Comparison of ENCODE assay signal across 8 cellular contexts in genomic region chr1:26788836-26789611, GRCh38. TPM values are rescaled to one million over a fixed set of nuclear protein-coding genes. Genes with fewer than 3 reads are reported as not detected.
A peak's percentile ranks its signal among the peaks of the same experiment; 100 is the strongest.
DNase-seq lines count a peak whose midpoint lies in the region; ATAC-seq, FAIRE-seq and TF ChIP-seq lines count a peak whose summit lies in the region.

No MANE protein-coding gene starts in this region.

- H2AFZ ChIP-seq in MM.1S (ENCODE audit: low read length) (peak overlapping the region; percentile 72), neuronal stem cell (ENCODE audit: low read length) (peak overlapping the region; percentile 26)

- peaks cover 46% of the 10 kb centered on the region for H3F3A ChIP-seq in MM.1S (ENCODE audit: insufficient read depth, low read length)

- H2BK120ac ChIP-seq in neuronal stem cell (ENCODE audit: low read depth, low read length), result no peak overlapping the region

- no peak overlapping the region for H2BK5ac ChIP-seq in neuronal stem cell (ENCODE audit: low read length)

- H3K4me3 Mint-ChIP-seq in activated naive CD4-positive, alpha-beta T cell treated with anti-CD3 and anti-CD28 coated beads for 36 hours, result peak overlapping the region; percentile 83

- H3K9me2 ChIP-seq in MM.1S (replicated peaks; ENCODE audit: insufficient read depth, low read length), result no peaks in the 10 kb centered on the region

- H3K9me3 ChIP-seq in MM.1S (replicated peaks; ENCODE audit: insufficient read depth, low read length) (no peaks in the 10 kb centered on the region), SJSA1 (replicated peaks) (no peaks in the 10 kb centered on the region), neuronal stem cell (replicated peaks in 1 of 2; ENCODE audit: control insufficient read depth in 2 of 2, insufficient read depth in 1 of 2, low read depth in 1 of 2, low read length in 2 of 2) (no peaks in the 10 kb centered on the region), subcutaneous abdominal adipose tissue (ENCODE audit: control insufficient read depth in 5 of 5, low read length in 5 of 5) (no peaks in the 10 kb centered on the region)

- no peak overlapping the region for H4K8ac ChIP-seq in neuronal stem cell (ENCODE audit: low read depth, low read length)

- H3K4ac ChIP-seq in neuronal stem cell (ENCODE audit: low read length), result no peak overlapping the region

- FAIRE-seq in frontal cortex (lab: Jason Lieb, UNC), result no peak

- CTCF ChIA-PET in activated naive CD4-positive, alpha-beta T cell treated with anti-CD3 and anti-CD28 coated beads for 36 hours (lab: Charles Lee), result interaction anchor here (0.6 to 5.6 kb wide), 35 partner anchors 10 to 289 kb away, joined by 3 to 178 read pairs (median 6); partner anchors contain the start of gene ARID1A

- peaks cover 58% of the 10 kb centered on the region for H3K4me1 Mint-ChIP-seq in activated naive CD4-positive, alpha-beta T cell treated with anti-CD3 and anti-CD28 coated beads for 36 hours (ENCODE audit: low read depth)

- H3K23ac ChIP-seq in neuronal stem cell (ENCODE audit: low read depth, low read length, poor library complexity), result no peak overlapping the region

- no peaks in the 10 kb centered on the region for H4K20me1 ChIP-seq in MM.1S (ENCODE audit: insufficient read depth, low read length)

- H3K9me3 Mint-ChIP-seq in activated naive CD4-positive, alpha-beta T cell treated with anti-CD3 and anti-CD28 coated beads for 36 hours, result no peaks in the 10 kb centered on the region

- H3K9ac ChIP-seq in MM.1S (ENCODE audit: low read length) (peak overlapping the region; percentile 87), neuronal stem cell (ENCODE audit: low read depth, low read length, poor library complexity) (no peak overlapping the region), subcutaneous abdominal adipose tissue (ENCODE audit: low read length in 5 of 5) (peak overlapping the region; percentile 94 to 99 (median 96))

- peak; percentile 92 for TF ChIP-seq CTCF in GM12872 (IDR thresholded peaks at IDR 0.05; ENCODE audit: insufficient read depth, low read depth, low read length)
- peak; percentile 95 for TF ChIP-seq CTCF in MM.1S (IDR thresholded peaks at IDR 0.05; ENCODE audit: low read length)

- H2AK5ac ChIP-seq in neuronal stem cell (ENCODE audit: low read depth, low read length), result no peak overlapping the region

- no peak overlapping the region for H3K14ac ChIP-seq in neuronal stem cell (ENCODE audit: low read length)

- DNase-seq in MM.1S (peak; percentile 91), SJSA1 (ENCODE audit: low read depth in 1 of 2, low spot score in 2 of 2) (peak; percentile 89 to 92), frontal cortex (ENCODE audit: low spot score in 2 of 2) (peak; percentile 78 to 83), neuronal stem cell (ENCODE audit: low spot score) (peak; percentile 75)
- peak; percentile 97 for DNase-seq in activated naive CD4-positive, alpha-beta T cell treated with anti-CD3 and anti-CD28 coated beads for 36 hours

- peak overlapping the region; percentile 97 for H3K4me2 ChIP-seq in MM.1S (ENCODE audit: low read depth, low read length)
- H3K4me2 ChIP-seq in neuronal stem cell (ENCODE audit: insufficient read depth, low read length, poor library complexity, severe bottlenecking), result peak overlapping the region; percentile 94

- H3K27ac Mint-ChIP-seq in activated naive CD4-positive, alpha-beta T cell treated with anti-CD3 and anti-CD28 coated beads for 36 hours, result peak overlapping the region; percentile 97

- H3K79me2 ChIP-seq in MM.1S (ENCODE audit: low read length), result peaks cover 8% of the 10 kb centered on the region

- H3K27me3 ChIP-seq in MM.1S (replicated peaks; ENCODE audit: insufficient read depth, low read length) (no peaks in the 10 kb centered on the region), SJSA1 (replicated peaks) (no peaks in the 10 kb centered on the region), neuronal stem cell (ENCODE audit: control insufficient read depth in 3 of 3, insufficient read depth in 3 of 3, low read depth in 1 of 3, low read length in 3 of 3) (no peaks in the 10 kb centered on the region), subcutaneous abdominal adipose tissue (ENCODE audit: control insufficient read depth in 5 of 5, insufficient read depth in 4 of 5, low read length in 5 of 5) (no peaks in the 10 kb centered on the region)

- H2BK12ac ChIP-seq in neuronal stem cell (ENCODE audit: low read length), result no peak overlapping the region

- H3K27ac ChIP-seq in MM.1S (ENCODE audit: low read length) (peak overlapping the region; percentile 92; the same call in 1 of the 2 replicates), SJSA1 (peak overlapping the region; percentile 99), neuronal stem cell (replicated peaks; ENCODE audit: low read length) (peak overlapping the region; percentile 17), subcutaneous abdominal adipose tissue (ENCODE audit: low read depth, low read length) (peak overlapping the region; percentile 100)

- intact Hi-C loops in activated naive CD4-positive, alpha-beta T cell treated with anti-CD3 and anti-CD28 coated beads for 36 hours (cut with micrococcal nuclease), result loop anchor here (1.0 to 5.0 kb wide), 11 partner anchors 8 to 472 kb away; partner anchors contain the start of genes CD52 and HMGN2

- no CpG with 5 or more reads among the region's 19 CpGs for WGBS in neuronal stem cell (ENCODE audit: extremely low coverage in 2 of 2, insufficient read length in 2 of 2, insufficient replicate concordance in 1 of 2), 2 donors

- no peak overlapping the region for H3K18ac ChIP-seq in neuronal stem cell (ENCODE audit: low read length)

- peak overlapping the region; percentile 91 for H3K4me3 ChIP-seq in MM.1S (ENCODE audit: low read length)
- peak overlapping the region; percentile 58 for H3K4me3 ChIP-seq in SJSA1
- H3K4me3 ChIP-seq in neuronal stem cell (ENCODE audit: low read length in 2 of 2), result peak overlapping the region in 1 of 2 donors; percentile 90
- peak overlapping the region; percentile 78 to 96 (median 81) for H3K4me3 ChIP-seq in subcutaneous abdominal adipose tissue (ENCODE audit: low read depth in 1 of 5, low read length in 5 of 5)

- no peak overlapping the region for H4K91ac ChIP-seq in neuronal stem cell (ENCODE audit: low read depth, low read length, poor library complexity)

- H3K4me1 ChIP-seq in MM.1S (ENCODE audit: low read length) (peaks cover 32% of the 10 kb centered on the region), SJSA1 (replicated peaks) (peaks cover 61% of the 10 kb centered on the region), neuronal stem cell (ENCODE audit: control insufficient read depth in 2 of 2, insufficient read depth in 1 of 2, low read depth in 1 of 2, low read length in 2 of 2) (peaks cover 14 to 28% of the 10 kb centered on the region in 2 donors), subcutaneous abdominal adipose tissue (ENCODE audit: control insufficient read depth in 5 of 5, insufficient read depth in 5 of 5, low read length in 5 of 5) (peaks cover 18 to 83% (median 66%) of the 10 kb centered on the region in 5 donors)

- peaks cover 21% of the 10 kb centered on the region for H3K36me3 Mint-ChIP-seq in activated naive CD4-positive, alpha-beta T cell treated with anti-CD3 and anti-CD28 coated beads for 36 hours (ENCODE audit: low read depth)

- no peak overlapping the region for H2BK15ac ChIP-seq in neuronal stem cell (ENCODE audit: low read length)

- H3K79me1 ChIP-seq in neuronal stem cell (ENCODE audit: low read depth, low read length), result peaks cover 2% of the 10 kb centered on the region

- ATAC-seq in HG02588 (IDR thresholded peaks at IDR 0.05; ENCODE audit: unreplicated experiment), result no peak

- no peaks in the 10 kb centered on the region for H3K36me3 ChIP-seq in MM.1S (replicated peaks; ENCODE audit: insufficient read depth, low read length)
- H3K36me3 ChIP-seq in SJSA1, result peaks cover 4% of the 10 kb centered on the region; the same call in 1 of the 2 replicates
- peaks cover 0 to 3% of the 10 kb centered on the region in 2 donors for H3K36me3 ChIP-seq in neuronal stem cell (replicated peaks in 1 of 2; ENCODE audit: control insufficient read depth in 2 of 2, insufficient read depth in 2 of 2, low read length in 2 of 2)
- peaks cover 0 to 4% (median under 1%) of the 10 kb centered on the region in 5 donors for H3K36me3 ChIP-seq in subcutaneous abdominal adipose tissue (ENCODE audit: control insufficient read depth in 5 of 5, insufficient read depth in 5 of 5, low read length in 5 of 5)

- no peaks in the 10 kb centered on the region for H3K27me3 Mint-ChIP-seq in activated naive CD4-positive, alpha-beta T cell treated with anti-CD3 and anti-CD28 coated beads for 36 hours (ENCODE audit: low read depth)

RNA-seq across cellular contexts. Expression of gene PIGV, which starts 1.3 kb away (rescaled TPM):
- total RNA-seq in SJSA1 (2014; rRNA removed; shearing (Covaris generic)), result 10.2 and 21.3 TPM in 2 replicates
- total RNA-seq in activated naive CD4-positive, alpha-beta T cell treated with anti-CD3 and anti-CD28 coated beads for 36 hours, result 10 to 100 TPM; 10.6 to 11.2 TPM
- 4.5 TPM for total RNA-seq in frontal cortex
- polyA plus RNA-seq in neuronal stem cell (2013, experiment 1 of 2), result 9.6 TPM
- 9.7 TPM for polyA plus RNA-seq in neuronal stem cell (2013, experiment 2 of 2)

RNA-seq across cellular contexts. Expression of gene ZDHHC18, which starts 37.5 kb away (rescaled TPM):
- total RNA-seq in SJSA1 (2014; rRNA removed; shearing (Covaris generic)), result 18.4 and 19.9 TPM in 2 replicates
- 10 to 100 TPM; 37.3 to 39.0 TPM for total RNA-seq in activated naive CD4-positive, alpha-beta T cell treated with anti-CD3 and anti-CD28 coated beads for 36 hours
- 5.7 TPM for total RNA-seq in frontal cortex
- 44.5 TPM for polyA plus RNA-seq in neuronal stem cell (2013, experiment 1 of 2)
- polyA plus RNA-seq in neuronal stem cell (2013, experiment 2 of 2), result 43.3 TPM

Comparison
In these comparisons a context has a peak if more than half of its experiments do, and no peak if none do; other contexts are left out.
1. H3K27ac ChIP-seq: peak in every context shown above with its lines; median percentile 100 in subcutaneous abdominal adipose tissue; 99 in SJSA1; 92 in MM.1S; 17 in neuronal stem cell.